Comparison of ENCODE assay signal across 8 cellular contexts in the genomic region with DNA sequence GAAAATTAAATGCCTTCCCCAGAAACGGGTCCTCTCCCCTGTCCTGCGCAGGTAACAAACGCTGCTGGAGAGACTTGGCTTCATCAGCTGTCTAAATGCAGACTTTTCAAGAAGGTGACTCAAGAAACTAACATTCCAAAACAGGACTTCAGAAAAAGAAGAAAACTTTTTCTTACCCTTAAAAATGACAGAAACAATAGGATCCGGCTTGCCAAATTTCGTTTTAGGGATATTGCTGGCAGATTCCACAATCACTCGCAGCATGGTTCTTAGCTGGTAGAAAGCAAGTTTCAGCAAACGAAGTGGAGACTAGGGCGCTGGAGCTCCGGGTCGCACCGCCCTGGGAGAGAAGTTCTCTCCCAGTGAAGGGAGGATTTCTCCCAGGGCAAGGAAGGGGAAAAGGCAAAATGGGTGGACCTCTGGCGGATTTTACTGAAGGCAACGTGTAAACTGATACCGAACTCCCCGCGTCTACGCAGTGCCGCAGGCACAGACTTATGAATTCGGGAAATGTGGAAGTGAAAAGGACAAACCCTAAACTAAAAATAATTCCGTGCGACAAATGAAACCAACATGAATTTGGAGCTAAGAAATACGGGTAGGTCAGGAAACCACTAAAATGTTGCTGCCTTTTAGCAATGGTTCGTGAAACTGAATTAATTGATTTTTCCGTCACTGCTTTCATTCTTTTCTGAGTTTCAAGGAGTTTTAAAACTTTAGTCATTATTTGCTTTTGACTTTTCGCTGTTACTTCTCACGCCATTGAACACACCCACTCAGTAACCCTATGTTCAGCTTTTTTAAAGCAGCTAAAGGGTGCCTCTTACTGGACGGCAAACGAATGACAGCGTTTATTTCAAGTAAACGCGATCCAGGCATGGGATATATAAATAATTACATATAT. TPM values are rescaled to one million over a fixed set of nuclear protein-coding genes. Genes with fewer than 3 reads are reported as not detected.
DNase-seq lines count a peak whose midpoint lies in the region; ATAC-seq and FAIRE-seq lines count a peak whose summit lies in the region.

A gene with protein sequence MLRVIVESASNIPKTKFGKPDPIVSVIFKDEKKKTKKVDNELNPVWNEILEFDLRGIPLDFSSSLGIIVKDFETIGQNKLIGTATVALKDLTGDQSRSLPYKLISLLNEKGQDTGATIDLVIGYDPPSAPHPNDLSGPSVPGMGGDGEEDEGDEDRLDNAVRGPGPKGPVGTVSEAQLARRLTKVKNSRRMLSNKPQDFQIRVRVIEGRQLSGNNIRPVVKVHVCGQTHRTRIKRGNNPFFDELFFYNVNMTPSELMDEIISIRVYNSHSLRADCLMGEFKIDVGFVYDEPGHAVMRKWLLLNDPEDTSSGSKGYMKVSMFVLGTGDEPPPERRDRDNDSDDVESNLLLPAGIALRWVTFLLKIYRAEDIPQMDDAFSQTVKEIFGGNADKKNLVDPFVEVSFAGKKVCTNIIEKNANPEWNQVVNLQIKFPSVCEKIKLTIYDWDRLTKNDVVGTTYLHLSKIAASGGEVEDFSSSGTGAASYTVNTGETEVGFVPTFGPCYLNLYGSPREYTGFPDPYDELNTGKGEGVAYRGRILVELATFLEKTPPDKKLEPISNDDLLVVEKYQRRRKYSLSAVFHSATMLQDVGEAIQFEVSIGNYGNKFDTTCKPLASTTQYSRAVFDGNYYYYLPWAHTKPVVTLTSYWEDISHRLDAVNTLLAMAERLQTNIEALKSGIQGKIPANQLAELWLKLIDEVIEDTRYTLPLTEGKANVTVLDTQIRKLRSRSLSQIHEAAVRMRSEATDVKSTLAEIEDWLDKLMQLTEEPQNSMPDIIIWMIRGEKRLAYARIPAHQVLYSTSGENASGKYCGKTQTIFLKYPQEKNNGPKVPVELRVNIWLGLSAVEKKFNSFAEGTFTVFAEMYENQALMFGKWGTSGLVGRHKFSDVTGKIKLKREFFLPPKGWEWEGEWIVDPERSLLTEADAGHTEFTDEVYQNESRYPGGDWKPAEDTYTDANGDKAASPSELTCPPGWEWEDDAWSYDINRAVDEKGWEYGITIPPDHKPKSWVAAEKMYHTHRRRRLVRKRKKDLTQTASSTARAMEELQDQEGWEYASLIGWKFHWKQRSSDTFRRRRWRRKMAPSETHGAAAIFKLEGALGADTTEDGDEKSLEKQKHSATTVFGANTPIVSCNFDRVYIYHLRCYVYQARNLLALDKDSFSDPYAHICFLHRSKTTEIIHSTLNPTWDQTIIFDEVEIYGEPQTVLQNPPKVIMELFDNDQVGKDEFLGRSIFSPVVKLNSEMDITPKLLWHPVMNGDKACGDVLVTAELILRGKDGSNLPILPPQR (N-terminal part only) (minus strand): TSS at position 404 of the 904 bp plus-strand sequence. CDS start 140 bp downstream, at position 264.

- FAIRE-seq in TTC549 (lab: Jason Lieb, UNC) (peak; percentile 79), small intestine (lab: Jason Lieb, UNC) (no peak)

- H3K36me3 ChIP-seq in small intestine (ENCODE audit: control insufficient read depth in 2 of 2, insufficient read depth in 2 of 2, low read length in 2 of 2): no peaks in the 10 kb centered on the region

- peak within 1 kb of the TSS in 1 of 2 donors; percentile 85 for H3K27ac ChIP-seq in small intestine (ENCODE audit: low read depth in 1 of 2, low read length in 1 of 2)

- DNase-seq in NCI-H1436 (lab: John Stamatoyannopoulos, UW): peak; percentile 28
- DNase-seq in NCI-H1436 treated with DMSO at 0.1 percent for 48 hours (lab: John Stamatoyannopoulos, UW): no peak
- peak; percentile 4 for DNase-seq in NCI-H128 (lab: John Stamatoyannopoulos, UW; ENCODE audit: unreplicated experiment)
- DNase-seq in cerebellum (ENCODE audit: low spot score): peak; percentile 61
- DNase-seq in iris pigment epithelial cell (ENCODE audit: low read depth): peak; percentile 90
- DNase-seq in small intestine: peak; percentile 80

- no peaks in the 10 kb centered on the region for H3K27me3 ChIP-seq in small intestine (ENCODE audit: control insufficient read depth in 2 of 2, insufficient read depth in 2 of 2, low read length in 2 of 2)

- no peaks in the 10 kb centered on the region for H3K9me3 ChIP-seq in small intestine (ENCODE audit: control insufficient read depth, low read depth)

- ATAC-seq in HG02610 (IDR thresholded peaks at IDR 0.05; ENCODE audit: unreplicated experiment): peak; percentile 71

- peaks cover 0 to 2% of the 10 kb centered on the region in 2 donors for H3K4me1 ChIP-seq in small intestine (ENCODE audit: control insufficient read depth in 2 of 2, insufficient read depth in 1 of 2, low read depth in 1 of 2, low read length in 1 of 2)

- peak within 1 kb of the TSS; percentile 36 to 73 for H3K4me3 ChIP-seq in small intestine (ENCODE audit: low read depth in 1 of 2, low read length in 2 of 2)

- WGBS in small intestine, 3 donors: 2% methylated on average over 31 of the region's 31 CpGs

RNA-seq across cellular contexts. Expression of the gene that starts here (rescaled TPM):
- total RNA-seq in cerebellum: 8.1 TPM
- polyA plus RNA-seq in small intestine: 10 to 100 TPM in 1 of 3 donors, 1 to 10 TPM in 2; 1.6 to 20.6 (median 2.0) TPM
